In genomic region chr5:40688127-40688756, GRCh38 we compare ENCODE assay signal across 8 cellular contexts. TPM values are rescaled to one million over a fixed set of nuclear protein-coding genes. Genes with fewer than 3 reads are reported as not detected.
A peak's percentile ranks its signal among the peaks of the same experiment; 100 is the strongest.
DNase-seq lines count a peak whose midpoint lies in the region; ATAC-seq and TF ChIP-seq lines count a peak whose summit lies in the region.

No MANE protein-coding gene starts in this region.

- H3K4me3 ChIP-seq in GM23338 (no peak overlapping the region), testis (no peak overlapping the region)

- peak; percentile 88 for DNase-seq in EL
- peak; percentile 92 for DNase-seq in GM23338 (ENCODE audit: low spot score)
- peak; percentile 88 for DNase-seq in RPMI8226
- DNase-seq in activated T-helper 2 cell treated with anti-CD3 and anti-CD28 coated beads, Interferon-gamma antibody, Interleukin-2, Interleukin-4, amounts not matched to agents 10 μg/mL and 5 μg/mL and 100 μg/mL, durations not matched to agents 14 hours and 24 hours and 36 hours (ENCODE audit: low spot score) = peak; percentile 76
- DNase-seq in fibroblast of the conjunctiva (ENCODE audit: low read depth) = peak; percentile 88
- peak; percentile 80 for DNase-seq in omental fat pad (ENCODE audit: low spot score)
- DNase-seq in testis = peak; percentile 92

- no peak overlapping the region for H3K4me2 ChIP-seq in GM23338

- H3K36me3 ChIP-seq in GM23338 (ENCODE audit: insufficient read depth) (no peaks in the 10 kb centered on the region), testis (ENCODE audit: low read depth, missing control alignments) (no peaks in the 10 kb centered on the region)

- H3K4me3 Mint-ChIP-seq in GM23338 = no peak overlapping the region
- peak overlapping the region; percentile 76 for H3K4me3 Mint-ChIP-seq in activated T-helper 2 cell treated with anti-CD3 and anti-CD28 coated beads, Interferon-gamma antibody, Interleukin-2, Interleukin-4, amounts not matched to agents 10 μg/mL and 5 μg/mL and 100 μg/mL, durations not matched to agents 14 hours and 24 hours and 36 hours (ENCODE audit: low read depth)

- no peaks in the 10 kb centered on the region for H3K4me1 ChIP-seq in GM23338 (ENCODE audit: insufficient read depth)
- H3K4me1 ChIP-seq in testis = no peaks in the 10 kb centered on the region

- no peaks in the 10 kb centered on the region; the same call in 2 of the 3 replicates for H3K4me1 Mint-ChIP-seq in GM23338
- peaks cover 70% of the 10 kb centered on the region for H3K4me1 Mint-ChIP-seq in activated T-helper 2 cell treated with anti-CD3 and anti-CD28 coated beads, Interferon-gamma antibody, Interleukin-2, Interleukin-4, amounts not matched to agents 10 μg/mL and 5 μg/mL and 100 μg/mL, durations not matched to agents 14 hours and 24 hours and 36 hours (ENCODE audit: low read depth)

- no peak for TF ChIP-seq POLR2A in testis (IDR thresholded peaks at IDR 0.05)

- H3K9me2 ChIP-seq in GM23338 (ENCODE audit: insufficient read depth) = no peaks in the 10 kb centered on the region

- 3% methylated on average over 8 of the region's 8 CpGs for whole genome bisulfite sequencing in testis, 2 donors

- intact Hi-C loops in activated T-helper 2 cell treated with anti-CD3 and anti-CD28 coated beads, Interferon-gamma antibody, Interleukin-2, Interleukin-4, amounts not matched to agents 10 μg/mL and 5 μg/mL and 100 μg/mL, durations not matched to agents 14 hours and 24 hours and 36 hours (cut with micrococcal nuclease) = loop anchor here (1.0 to 5.0 kb wide), 10 partner anchors 48 to 1106 kb away; partner anchors contain the start of gene TTC33
- intact Hi-C loops in testis (cut with DNase I; ENCODE audit: low total_unique reads) = no loop called here

- H3K27ac ChIP-seq in GM23338 (ENCODE audit: low read depth) = no peak overlapping the region
- no peak overlapping the region for H3K27ac ChIP-seq in testis

- peak; percentile 99 for ATAC-seq in GM23338
- ATAC-seq in omental fat pad (ENCODE audit: low FRiP score) = peak; percentile 78

- H3K27ac Mint-ChIP-seq in GM23338 = no peak overlapping the region
- peak overlapping the region; percentile 73 for H3K27ac Mint-ChIP-seq in activated T-helper 2 cell treated with anti-CD3 and anti-CD28 coated beads, Interferon-gamma antibody, Interleukin-2, Interleukin-4, amounts not matched to agents 10 μg/mL and 5 μg/mL and 100 μg/mL, durations not matched to agents 14 hours and 24 hours and 36 hours

- H2AFZ ChIP-seq in GM23338 = no peak overlapping the region

- no peaks in the 10 kb centered on the region for H3K9me3 Mint-ChIP-seq in GM23338
- no peaks in the 10 kb centered on the region for H3K9me3 Mint-ChIP-seq in activated T-helper 2 cell treated with anti-CD3 and anti-CD28 coated beads, Interferon-gamma antibody, Interleukin-2, Interleukin-4, amounts not matched to agents 10 μg/mL and 5 μg/mL and 100 μg/mL, durations not matched to agents 14 hours and 24 hours and 36 hours

- no peaks in the 10 kb centered on the region for H3K36me3 Mint-ChIP-seq in GM23338 (ENCODE audit: low read depth)
- H3K36me3 Mint-ChIP-seq in activated T-helper 2 cell treated with anti-CD3 and anti-CD28 coated beads, Interferon-gamma antibody, Interleukin-2, Interleukin-4, amounts not matched to agents 10 μg/mL and 5 μg/mL and 100 μg/mL, durations not matched to agents 14 hours and 24 hours and 36 hours (ENCODE audit: low read depth) = peaks cover 92% of the 10 kb centered on the region

- H3K9me3 ChIP-seq in testis = no peaks in the 10 kb centered on the region

- H4K20me1 ChIP-seq in GM23338 (replicated peaks; ENCODE audit: insufficient read depth) = no peaks in the 10 kb centered on the region

- H3K27me3 ChIP-seq in GM23338 (ENCODE audit: insufficient read depth) = peaks cover 5% of the 10 kb centered on the region
- H3K27me3 ChIP-seq in testis = no peaks in the 10 kb centered on the region

- peaks cover 5% of the 10 kb centered on the region for H3K27me3 Mint-ChIP-seq in GM23338 (ENCODE audit: insufficient read depth, low read depth, poor library complexity)
- no peaks in the 10 kb centered on the region for H3K27me3 Mint-ChIP-seq in activated T-helper 2 cell treated with anti-CD3 and anti-CD28 coated beads, Interferon-gamma antibody, Interleukin-2, Interleukin-4, amounts not matched to agents 10 μg/mL and 5 μg/mL and 100 μg/mL, durations not matched to agents 14 hours and 24 hours and 36 hours (ENCODE audit: low read depth)

- TF ChIP-seq CTCF in GM23338 (conservative IDR thresholded peaks at IDR 0.05; ENCODE audit: low read depth in 2 of 2) (peak; percentile 87 to 94), LNCAP (IDR thresholded peaks at IDR 0.05) (peak; percentile 79), omental fat pad (IDR thresholded peaks at IDR 0.05) (peak in 2 of 3 donors; percentile 18 to 72), testis (IDR thresholded peaks at IDR 0.05) (peak; percentile 76 to 85 (median 83))

- H3F3A ChIP-seq in GM23338 (replicated peaks; ENCODE audit: low read depth) = no peaks in the 10 kb centered on the region

- H3K79me2 ChIP-seq in GM23338 (replicated peaks; ENCODE audit: insufficient read depth) = no peaks in the 10 kb centered on the region

TF ChIP-seq in GM23338, 12 proteins besides CTCF, POLR2A, EP300 and RAD21:
- no peak for TF ChIP-seq EZH2 (IDR thresholded peaks at IDR 0.05; ENCODE audit: low read depth, unreplicated experiment)
- TF ChIP-seq CREB1 (CRISPR knock-in tag; IDR thresholded peaks at IDR 0.05; ENCODE audit: low read depth) = no peak
- TF ChIP-seq NANOG (IDR thresholded peaks at IDR 0.05; ENCODE audit: borderline replicate concordance) = no peak

RNA-seq across cellular contexts. Expression of gene PTGER4, which starts 8.5 kb away (rescaled TPM):
- 4.4 and 4.7 TPM in 2 replicates for total RNA-seq in GM23338 (2014; rRNA removed; shearing (Covaris generic))
- polyA plus RNA-seq in GM23338 (2016; fragmentation: Nextera tagmentation; extraction: Ambion mirVana) (0.82 and 1.1 TPM in 2 replicates), testis (ENCODE audit: insufficient read depth, low read depth, low replicate concordance) (8.7 TPM)
- total RNA-seq in activated T-helper 2 cell treated with anti-CD3 and anti-CD28 coated beads, Interferon-gamma antibody, Interleukin-2, Interleukin-4, amounts not matched to agents 10 μg/mL and 5 μg/mL and 100 μg/mL, durations not matched to agents 14 hours and 24 hours and 36 hours = 30.4 and 33.7 TPM in 2 replicates
- total RNA-seq in omental fat pad (10 to 100 TPM; 39.5 to 87.7 (median 46.4) TPM), testis (10 to 100 TPM; 10.1 to 10.4 TPM)
